Comparison of ENCODE assay signal across 8 cellular contexts in genomic region chr2:80238692-80239469, GRCh38.
DNase-seq lines count a peak whose midpoint lies in the region; ATAC-seq and TF ChIP-seq lines count a peak whose summit lies in the region.

No MANE protein-coding gene starts in this region.

- H3K14ac ChIP-seq in H9 (ENCODE audit: insufficient read depth, low read length), result no peak overlapping the region

- no peaks in the 10 kb centered on the region for H3K27me3 Mint-ChIP-seq in H9 (ENCODE audit: low read depth)

- peaks cover 14 to 15% of the 10 kb centered on the region in 2 experiments for H3K4me1 Mint-ChIP-seq in H9

- H3K9me2 ChIP-seq in SU-DHL-6 (replicated peaks; ENCODE audit: insufficient read depth, low read length), result no peaks in the 10 kb centered on the region

- no peaks in the 10 kb centered on the region for H3K23me2 ChIP-seq in H9 (ENCODE audit: insufficient read length, low read depth, low read length, poor library complexity, severe bottlenecking)

- H4K8ac ChIP-seq in H9 (replicated peaks; ENCODE audit: insufficient read length, low read depth, low read length), result no peak overlapping the region

- peaks cover 0 to 2% (median 0%) of the 10 kb centered on the region in 3 experiments; a peak in 1 of 7 replicates for H3K36me3 Mint-ChIP-seq in H9 (ENCODE audit: insufficient read depth in 1 of 3, low read depth in 3 of 3)

- H4K5ac ChIP-seq in H9 (ENCODE audit: insufficient read length, low read depth, low read length), result no peak overlapping the region

- no peaks in the 10 kb centered on the region for H3K9me3 Mint-ChIP-seq in H9

- intact Hi-C loops in heart right ventricle (cut with DNase I), result loop anchor here in 2 of 10 donors (5.0 to 10.0 kb wide), 2 partner anchors 164 to 167 kb away; no protein-coding TSS in a partner anchor

- H3K4me1 ChIP-seq in H9 (ENCODE audit: insufficient read depth, low read length) (no peaks in the 10 kb centered on the region), heart right ventricle (peaks cover 0 to 24% (median 0%) of the 10 kb centered on the region in 9 donors)

- H2BK20ac ChIP-seq in H9 (ENCODE audit: low read depth, low read length, poor library complexity, severe bottlenecking), result no peak overlapping the region

- H3K36me3 ChIP-seq in SU-DHL-6 (ENCODE audit: low read length) (no peaks in the 10 kb centered on the region), heart right ventricle (no peaks in the 10 kb centered on the region)

- no peak overlapping the region for H2BK12ac ChIP-seq in H9 (ENCODE audit: insufficient read length, low read depth, low read length)

- H2AK5ac ChIP-seq in H9 (ENCODE audit: insufficient read length, low read length), result no peak overlapping the region

- 100% methylated on average over 1 of the region's 11 CpGs for WGBS in H9 (ENCODE audit: extremely low coverage, insufficient read length, low lambda C conversion rate)
- 35 to 42% methylated on average over 11 of the region's 11 CpGs for WGBS in heart right ventricle, 2 donors

- no peak overlapping the region for H3K23ac ChIP-seq in H9 (ENCODE audit: insufficient read length, low read depth, low read length)

- no peak overlapping the region for H3K27ac ChIP-seq in H9 (ENCODE audit: insufficient read length, low read depth, low read length)
- H3K27ac ChIP-seq in SU-DHL-6 (ENCODE audit: low read depth, low read length), result no peak overlapping the region
- peak overlapping the region in 1 of 10 donors; percentile 57 for H3K27ac ChIP-seq in heart right ventricle

- no peaks in the 10 kb centered on the region for H3K27me3 ChIP-seq in H9 (ENCODE audit: insufficient read depth, low read length)
- H3K27me3 ChIP-seq in SU-DHL-6 (ENCODE audit: low read length), result no peaks in the 10 kb centered on the region
- no peaks in the 10 kb centered on the region for H3K27me3 ChIP-seq in heart right ventricle

- no peak overlapping the region for H3K4me2 ChIP-seq in H9 (ENCODE audit: insufficient read depth, insufficient read length, low read length)
- H3K4me2 ChIP-seq in SU-DHL-6 (ENCODE audit: low read depth, low read length, poor library complexity, severe bottlenecking), result no peak overlapping the region

- H3K9ac ChIP-seq in H9 (ENCODE audit: extremely low read depth, insufficient read length, low read length) (no peak overlapping the region), SU-DHL-6 (ENCODE audit: low read length) (no peak overlapping the region)

- peak; percentile 87 for TF ChIP-seq CTCF in H9 (conservative IDR thresholded peaks at IDR 0.05)
- TF ChIP-seq CTCF in SU-DHL-6 (IDR thresholded peaks at IDR 0.05; ENCODE audit: insufficient read depth, low read length, poor library complexity, severe bottlenecking), result peak; percentile 57
- peak; percentile 51 to 73 (median 65) for TF ChIP-seq CTCF in heart right ventricle (IDR thresholded peaks at IDR 0.05)

- no peak overlapping the region for H4K91ac ChIP-seq in H9 (ENCODE audit: insufficient read length, low read depth, low read length)

- no peak overlapping the region for H2AFZ ChIP-seq in H9 (ENCODE audit: low read length)
- no peak overlapping the region for H2AFZ ChIP-seq in SU-DHL-6 (ENCODE audit: low read depth, low read length, severe bottlenecking)

- no peak overlapping the region for H3K4ac ChIP-seq in H9 (ENCODE audit: low read depth, low read length)

- H2BK120ac ChIP-seq in H9 (ENCODE audit: low read depth, low read length, poor library complexity, severe bottlenecking), result no peak overlapping the region

- no peak overlapping the region for H2BK5ac ChIP-seq in H9 (ENCODE audit: insufficient read length, low read length)

- peak; percentile 4 for DNase-seq in COR-L47 (lab: John Stamatoyannopoulos, UW)
- DNase-seq in H9, result peak; percentile 43
- DNase-seq in heart right ventricle, result peak in 1 of 2 donors; percentile 26
- peak; percentile 0 to 11 (median 3) for DNase-seq in stimulated activated CD4-positive, alpha-beta T cell treated with anti-CD3 and anti-CD28 coated beads, Interleukin-12 subunit alpha, Interleukin-12 subunit beta, amount 100 ng/mL, for 48 hours (ENCODE audit: low read depth in 2 of 3, low spot score in 1 of 3)
- no peak for DNase-seq in SHP77 (lab: John Stamatoyannopoulos, UW)

- H3T11ph ChIP-seq in H9 (ENCODE audit: low read length), result no peak overlapping the region

- H3K79me2 ChIP-seq in H9 (ENCODE audit: insufficient read depth, low read length) (no peaks in the 10 kb centered on the region), SU-DHL-6 (ENCODE audit: insufficient read depth, low read length) (no peaks in the 10 kb centered on the region)

- H3F3A ChIP-seq in SU-DHL-6 (ENCODE audit: insufficient read depth), result no peaks in the 10 kb centered on the region

- H3K4me3 ChIP-seq in SU-DHL-6 (ENCODE audit: insufficient read depth, low read length, poor library complexity, severe bottlenecking) (no peak overlapping the region), heart right ventricle (no peak overlapping the region)

- H4K20me1 ChIP-seq in H9 (ENCODE audit: control insufficient read depth, insufficient read depth, insufficient read length) (no peaks in the 10 kb centered on the region), SU-DHL-6 (ENCODE audit: low read depth, low read length) (no peaks in the 10 kb centered on the region)

- no peak overlapping the region for H2BK15ac ChIP-seq in H9 (ENCODE audit: low read depth, low read length)

- H3K9me3 ChIP-seq in H9 (ENCODE audit: control insufficient read depth, low read depth, low read length) (no peaks in the 10 kb centered on the region), SU-DHL-6 (ENCODE audit: insufficient read depth, low read length) (no peaks in the 10 kb centered on the region), heart right ventricle (no peaks in the 10 kb centered on the region)

- peak; percentile 44 to 79 (median 62) for ATAC-seq in heart right ventricle
- no peak for ATAC-seq in HG03280 (IDR thresholded peaks at IDR 0.05; ENCODE audit: unreplicated experiment)
- no peak for ATAC-seq in activated CD4-positive, CD25-positive, alpha-beta regulatory T cell treated with anti-CD3 and anti-CD28 coated beads, Interleukin-2, amount 50 U/mL, for 24 hours

- no peak overlapping the region for H3K18ac ChIP-seq in H9 (ENCODE audit: insufficient read length, low read depth, low read length)

- H3K79me1 ChIP-seq in H9 (ENCODE audit: insufficient read depth, low read depth, low read length, poor library complexity, severe bottlenecking), result no peaks in the 10 kb centered on the region

- H3K4me3 Mint-ChIP-seq in H9, result no peak overlapping the region

- no peak overlapping the region for H3K56ac ChIP-seq in H9 (ENCODE audit: insufficient read length, low read depth, low read length)

- no peak overlapping the region for H3K27ac Mint-ChIP-seq in H9

Comparison
In these comparisons a context has a peak if more than half of its experiments do, and no peak if none do; other contexts are left out.
1. DNase-seq: peak in COR-L47 (single experiment), H9 (single experiment) and stimulated activated CD4-positive, alpha-beta T cell treated with anti-CD3 and anti-CD28 coated beads, Interleukin-12 subunit alpha, Interleukin-12 subunit beta, amount 100 ng/mL, for 48 hours (3 of 3); none in SHP77 (0 of 2).
2. ATAC-seq: peak in heart right ventricle (8 of 8); none in HG03280 (single experiment) and activated CD4-positive, CD25-positive, alpha-beta regulatory T cell treated with anti-CD3 and anti-CD28 coated beads, Interleukin-2, amount 50 U/mL, for 24 hours (0 of 2).
3. Peak in every context shown above with its lines, with median percentiles within 50 percentile points of each other: CTCF ChIP-seq.